In genomic region chr9:129653819-129654528, GRCh38 we compare ENCODE assay signal across 16 cellular contexts. TPM values are rescaled to one million over a fixed set of nuclear protein-coding genes. Genes with fewer than 3 reads are reported as not detected.
"Had no signal": no experiment of that assay in that cellular context is flagged by ENCODE, and none has a peak within 500 bp of the region (broad histone marks: within the 10 kb centered on the region; RNA-seq: fewer than 3 reads in every experiment).

No MANE protein-coding gene starts in this region.

- H3K27me3 Mint-ChIP-seq: activated CD8-positive, alpha-beta T cell treated with anti-CD3 and anti-CD28 coated beads for 36 hours; T-helper 17 cell had no signal

- H3K36me3 Mint-ChIP-seq: naive thymus-derived CD8-positive, alpha-beta T cell had no signal

- H3K9me3 Mint-ChIP-seq: activated CD8-positive, alpha-beta T cell treated with anti-CD3 and anti-CD28 coated beads for 36 hours; naive thymus-derived CD8-positive, alpha-beta T cell had no signal

- DNase-seq: activated CD8-positive, alpha-beta memory T cell treated with anti-CD3 and anti-CD28 coated beads, Interleukin-2, amount 50 U/mL, for 4 hours; activated CD8-positive, alpha-beta T cell treated with anti-CD3 and anti-CD28 coated beads for 36 hours; activated naive CD4-positive, alpha-beta T cell; naive thymus-derived CD8-positive, alpha-beta T cell; stimulated activated CD4-positive, alpha-beta T cell treated with anti-CD3 and anti-CD28 coated beads, Interleukin-2, amount 100 ng/mL, for 48 hours; stimulated activated naive CD4-positive, alpha-beta T cell treated with Interleukin-2 at 50 U/mL for 16 hours; T-helper 17 cell had no signal

- H3K4me3 Mint-ChIP-seq: activated CD8-positive, alpha-beta T cell treated with anti-CD3 and anti-CD28 coated beads for 36 hours; naive thymus-derived CD8-positive, alpha-beta T cell; T-helper 17 cell had no signal

- FAIRE-seq: astrocyte, colon had no signal

- H3K4me1 Mint-ChIP-seq: naive thymus-derived CD8-positive, alpha-beta T cell; T-helper 17 cell had no signal

- H3K27ac Mint-ChIP-seq: activated CD8-positive, alpha-beta T cell treated with anti-CD3 and anti-CD28 coated beads for 36 hours; naive thymus-derived CD8-positive, alpha-beta T cell; T-helper 17 cell had no signal

RNA-seq across cellular contexts. Expression of gene PRRX2, which starts 11.5 kb away (rescaled TPM):
- total RNA-seq: astrocyte; kidney epithelial cell; mononuclear cell; naive thymus-derived CD8-positive, alpha-beta T cell; pulmonary artery endothelial cell; T-helper 17 cell had no signal
- polyA plus RNA-seq: naive thymus-derived CD8-positive, alpha-beta T cell had no signal

RNA-seq across cellular contexts. Expression of gene C9orf50, which starts 33.1 kb away (rescaled TPM):
- total RNA-seq: activated CD8-positive, alpha-beta T cell treated with anti-CD3 and anti-CD28 coated beads for 36 hours; kidney epithelial cell; lower leg skin; mononuclear cell; naive thymus-derived CD8-positive, alpha-beta T cell; omental fat pad; pulmonary artery endothelial cell; T-helper 17 cell; temporal lobe; urinary bladder had no signal
- polyA plus RNA-seq: naive thymus-derived CD8-positive, alpha-beta T cell had no signal
